In the genomic region with DNA sequence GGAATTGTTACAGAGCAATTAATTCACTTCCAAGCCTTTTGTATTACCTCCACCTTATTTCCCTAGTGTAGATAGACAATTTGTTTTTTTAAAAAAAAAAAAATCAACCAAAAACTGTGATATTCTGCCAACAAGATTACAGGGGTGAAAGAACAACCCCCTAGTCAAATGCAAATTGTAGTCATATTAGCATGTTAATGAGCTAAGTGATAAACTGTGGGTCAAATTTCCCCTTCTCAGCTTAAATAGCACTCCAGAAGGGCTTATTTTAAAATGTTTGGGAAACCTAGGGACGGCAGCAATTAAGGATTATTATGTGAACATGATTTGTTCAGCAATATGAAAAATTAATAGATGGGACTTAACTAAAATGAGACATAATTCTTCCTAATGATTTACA, we compare ENCODE assay signal across 25 cellular contexts.
"Had no signal": no experiment of that assay in that cellular context is flagged by ENCODE, and none has a peak within 500 bp of the region (broad histone marks: within the 10 kb centered on the region; RNA-seq: fewer than 3 reads in every experiment).

No MANE protein-coding gene starts in this region.

- H3K4me3 ChIP-seq: esophagus muscularis mucosa, heart right ventricle, pancreas, psoas muscle, smooth muscle cell, suprapubic skin, tibial artery, upper lobe of right lung had no signal

- H3K4me1 ChIP-seq: esophagus muscularis mucosa, foreskin keratinocyte, pancreas, suprapubic skin, tibial artery, upper lobe of right lung had no signal

- H3K4me2 ChIP-seq: smooth muscle cell had no signal

- H3K27ac ChIP-seq: esophagus muscularis mucosa, foreskin keratinocyte, heart right ventricle, pancreas, psoas muscle, suprapubic skin, tibial artery, upper lobe of right lung had no signal

- H3K36me3 ChIP-seq: esophagus muscularis mucosa, heart right ventricle, pancreas, suprapubic skin, tibial artery, upper lobe of right lung had no signal

- H3K9me3 ChIP-seq: esophagus muscularis mucosa, pancreas, psoas muscle, suprapubic skin, tibial artery, upper lobe of right lung had no signal

- FAIRE-seq: kidney, pancreas had no signal

- ATAC-seq: activated CD8-positive, alpha-beta memory T cell treated with anti-CD3 and anti-CD28 coated beads, Interleukin-2, amount 10 ng/mL, durations not matched to agents 7 days and 5 days; activated CD8-positive, alpha-beta T cell treated with anti-CD3 and anti-CD28 coated beads, Interleukin-2, amount 10 ng/mL, durations not matched to agents 7 days and 5 days; activated naive CD8-positive, alpha-beta T cell treated with anti-CD3 and anti-CD28 coated beads, Interleukin-2, amount 50 U/mL, for 24 hours; foreskin keratinocyte; heart right ventricle; left colon; naive thymus-derived CD4-positive, alpha-beta T cell; pancreas; stimulated activated naive B cell treated with anti-CD40 and anti-IgM and Interleukin-4, amounts not matched to agents 10 μg/mL and 1 μg/mL and 100 μg/mL, for 72 hours; upper lobe of right lung had no signal

- DNase-seq: activated B cell treated with CpG ODN at 0.5 μM for 24 hours; activated CD4-positive, alpha-beta T cell treated with anti-CD3 and anti-CD28 coated beads, Interleukin-2, amount 50 U/mL, for 1 hour; activated CD8-positive, alpha-beta memory T cell treated with anti-CD3 and anti-CD28 coated beads, Interleukin-2, amount 10 ng/mL, durations not matched to agents 7 days and 5 days; activated CD8-positive, alpha-beta T cell treated with anti-CD3 and anti-CD28 coated beads, Interleukin-2, amount 10 ng/mL, durations not matched to agents 7 days and 5 days; activated naive CD8-positive, alpha-beta T cell treated with anti-CD3 and anti-CD28 coated beads, Interleukin-2, amount 50 U/mL, for 24 hours; activated T-cell treated with anti-CD3 and anti-CD28 coated beads, Interleukin-2, amount 50 U/mL, for 48 hours; amygdala; foreskin keratinocyte; heart right ventricle; immature natural killer cell; kidney; left colon; midbrain; naive thymus-derived CD4-positive, alpha-beta T cell; nucleus accumbens; pancreas; psoas muscle; stimulated activated CD4-positive, alpha-beta T cell treated with anti-CD3 and anti-CD28 coated beads, Interleukin-1b, Interleukin-23, amount 100 ng/mL, for 48 hours; stimulated activated naive B cell treated with anti-CD40 and anti-IgM and Interleukin-4, amounts not matched to agents 10 μg/mL and 1 μg/mL and 100 μg/mL, for 72 hours; T-helper 2 cell; tibial artery; upper lobe of right lung had no signal

- H3K27me3 ChIP-seq: esophagus muscularis mucosa, foreskin keratinocyte, heart right ventricle, pancreas, suprapubic skin, tibial artery, upper lobe of right lung had no signal
